In the genomic region with DNA sequence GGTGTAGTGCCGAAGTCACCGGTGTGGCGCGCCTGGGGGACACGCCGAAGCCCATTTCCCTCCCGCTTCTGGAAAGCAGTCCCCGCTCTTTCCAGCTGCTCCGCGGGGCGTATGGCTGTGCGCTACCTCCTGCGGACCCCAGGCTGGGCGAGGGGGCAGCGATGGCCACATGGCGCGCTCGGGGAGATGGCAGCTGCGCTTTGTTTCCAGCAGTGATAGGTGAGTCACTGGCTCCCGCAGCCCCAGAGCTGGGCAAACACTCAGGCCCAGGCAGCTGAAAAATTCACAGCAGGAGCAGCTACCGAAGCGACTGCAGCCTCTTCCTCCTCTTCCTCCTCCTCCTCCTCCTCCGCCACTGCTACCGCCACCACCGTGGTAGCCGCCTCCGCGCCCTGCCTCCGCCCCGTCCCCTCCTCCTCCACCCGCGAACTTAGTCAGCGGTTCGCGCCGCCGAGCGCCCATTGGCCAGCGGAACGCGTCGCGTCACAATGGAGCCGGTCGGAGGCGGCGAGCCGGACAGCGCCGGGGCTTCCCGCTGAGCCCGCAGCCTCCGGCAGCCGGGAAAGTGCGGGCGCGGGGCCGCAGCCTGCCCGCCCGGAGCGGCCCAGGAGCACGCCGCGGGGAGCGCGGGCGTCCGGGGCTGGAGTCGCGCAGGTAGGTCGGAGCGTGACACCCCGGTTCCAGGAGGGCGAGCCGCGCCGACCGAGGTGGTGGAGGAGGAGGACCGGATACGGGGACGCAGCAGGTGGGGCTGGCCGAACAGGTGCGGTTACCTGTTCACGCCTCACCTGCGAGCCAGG, we compare ENCODE assay signal across 8 cellular contexts. TPM values are rescaled to one million over a fixed set of nuclear protein-coding genes. Genes with fewer than 3 reads are reported as not detected.
DNase-seq lines count a peak whose midpoint lies in the region; ATAC-seq and TF ChIP-seq lines count a peak whose summit lies in the region.

Gene LRRC8B, plus strand, starts transcription at position 461 of the 800 bp plus-strand sequence. CDS start 57,822 bp downstream, outside the sequence.

- peak; percentile 93 for ATAC-seq in GM19397 (IDR thresholded peaks at IDR 0.05; ENCODE audit: unreplicated experiment)
- peak; percentile 76 for ATAC-seq in HG03565 (IDR thresholded peaks at IDR 0.05; ENCODE audit: unreplicated experiment)

- H3K9ac ChIP-seq in endodermal cell (ENCODE audit: extremely low read depth, low read length, poor library complexity, severe bottlenecking), result peak within 1 kb of the TSS; percentile 77

- WGBS in endodermal cell (ENCODE audit: insufficient coverage in 1 of 2, insufficient read length in 1 of 2), 2 experiments, result 0% methylated on average over 12 to 85 of the region's 85 CpGs

- no peaks in the 10 kb centered on the region for H3K36me3 ChIP-seq in CD4-positive, alpha-beta memory T cell (ENCODE audit: insufficient read depth, low read length)
- peaks cover 15% of the 10 kb centered on the region for H3K36me3 ChIP-seq in endodermal cell (ENCODE audit: control insufficient read depth, insufficient read depth, low read length)

- intact Hi-C loops in CD4-positive, alpha-beta memory T cell (cut with micrococcal nuclease), result loop anchor here (1.0 to 5.0 kb wide), 9 partner anchors 38 to 471 kb away; partner anchors contain the start of gene ZNF326

- peaks cover 11 to 21% (median 14%) of the 10 kb centered on the region in 4 donors for H3K4me1 Mint-ChIP-seq in CD4-positive, alpha-beta memory T cell
- peaks cover 17% of the 10 kb centered on the region for H3K4me1 Mint-ChIP-seq in endodermal cell

- H3K4me1 ChIP-seq in CD4-positive, alpha-beta memory T cell (ENCODE audit: insufficient read depth, low read length), result peaks cover 50% of the 10 kb centered on the region
- no peaks in the 10 kb centered on the region for H3K4me1 ChIP-seq in endodermal cell (ENCODE audit: control insufficient read depth, insufficient read depth, low read length)

- peak within 1 kb of the TSS; percentile 91 to 93 for H3K4me3 ChIP-seq in CD4-positive, alpha-beta memory T cell (ENCODE audit: low read length in 2 of 2)
- H3K4me3 ChIP-seq in endodermal cell (ENCODE audit: low read length), result peak within 1 kb of the TSS; percentile 96

- POLR2A ChIA-PET in CD4-positive, alpha-beta memory T cell (lab: Charles Lee; ENCODE audit: partially characterized antibody), result interaction anchor here (0.6 to 3.2 kb wide), 20 partner anchors 11 to 238 kb away, joined by 3 to 73 read pairs (median 4); no protein-coding TSS in a partner anchor

- peaks cover 0 to 9% of the 10 kb centered on the region in 2 donors for H3K36me3 Mint-ChIP-seq in CD4-positive, alpha-beta memory T cell
- H3K36me3 Mint-ChIP-seq in endodermal cell (ENCODE audit: low read depth), result peaks cover 4% of the 10 kb centered on the region

- no peak for TF ChIP-seq CTCF in endodermal cell (conservative IDR thresholded peaks at IDR 0.05)

- no peaks in the 10 kb centered on the region for H3K27me3 Mint-ChIP-seq in CD4-positive, alpha-beta memory T cell
- H3K27me3 Mint-ChIP-seq in endodermal cell (ENCODE audit: insufficient read depth), result peaks cover 4% of the 10 kb centered on the region

- CTCF ChIA-PET in CD4-positive, alpha-beta memory T cell (lab: Charles Lee; ENCODE audit: partially characterized antibody), result interaction anchor here (0.6 to 1.4 kb wide), 3 partner anchors 41 to 238 kb away, joined by 3 to 4 read pairs (median 3); no protein-coding TSS in a partner anchor

- H3K9me3 ChIP-seq in CD4-positive, alpha-beta memory T cell (ENCODE audit: control insufficient read depth in 1 of 2, low read length in 2 of 2), result no peaks in the 10 kb centered on the region
- no peaks in the 10 kb centered on the region for H3K9me3 ChIP-seq in endodermal cell (ENCODE audit: control insufficient read depth, low read length)

- peaks cover 0 to 2% (median 0%) of the 10 kb centered on the region in 8 donors for H3K9me3 Mint-ChIP-seq in CD4-positive, alpha-beta memory T cell
- no peaks in the 10 kb centered on the region for H3K9me3 Mint-ChIP-seq in endodermal cell

- peak within 1 kb of the TSS in 6 of 7 donors; percentile 91 to 98 (median 96) for H3K27ac Mint-ChIP-seq in CD4-positive, alpha-beta memory T cell
- peak within 1 kb of the TSS; percentile 95 for H3K27ac Mint-ChIP-seq in endodermal cell

- peak within 1 kb of the TSS in 5 of 8 donors; percentile 82 to 97 (median 87) for H3K4me3 Mint-ChIP-seq in CD4-positive, alpha-beta memory T cell
- H3K4me3 Mint-ChIP-seq in endodermal cell, result no peak within 1 kb of the TSS

- H3K27ac ChIP-seq in CD4-positive, alpha-beta memory T cell (ENCODE audit: low read depth, low read length), result peak within 1 kb of the TSS; percentile 92
- H3K27ac ChIP-seq in endodermal cell (ENCODE audit: low read depth, low read length), result peak within 1 kb of the TSS; percentile 94

- DNase-seq in CD4-positive, alpha-beta memory T cell, result peak; percentile 85 to 90 (median 88)
- DNase-seq in NOMO-1 (lab: John Stamatoyannopoulos, UW; ENCODE audit: unreplicated experiment in 2 of 2) (peak; percentile 72 to 91), endodermal cell (peak; percentile 96), mesenteric fat pad (ENCODE audit: low spot score) (peak; percentile 98)
- DNase-seq in activated CD8-positive, alpha-beta memory T cell treated with anti-CD3 and anti-CD28 coated beads, Interleukin-2, amount 50 U/mL, for 1 hour (ENCODE audit: extremely low read depth), result peak; percentile 72
- peak; percentile 74 for DNase-seq in stimulated activated CD8-positive, alpha-beta memory T cell treated with anti-CD3 and anti-CD28 coated beads, Interleukin-15, amount 100 ng/mL, for 1 hour (ENCODE audit: low read depth)

- H3K27me3 ChIP-seq in CD4-positive, alpha-beta memory T cell (ENCODE audit: insufficient read depth, low read length), result no peaks in the 10 kb centered on the region
- no peaks in the 10 kb centered on the region for H3K27me3 ChIP-seq in endodermal cell (ENCODE audit: control insufficient read depth, insufficient read depth, low read length, poor library complexity, severe bottlenecking)

RNA-seq across cellular contexts. Expression of gene LRRC8B, which starts in this region (rescaled TPM):
- 10 to 100 TPM; 15.6 to 18.1 TPM for total RNA-seq in CD4-positive, alpha-beta memory T cell
- 10 to 100 TPM; 15.0 to 18.0 TPM for polyA plus RNA-seq in CD4-positive, alpha-beta memory T cell
- total RNA-seq in endodermal cell (10 to 100 TPM; 39.2 to 39.4 TPM), mesenteric fat pad (9.6 TPM)
- 14.3 TPM for polyA plus RNA-seq in endodermal cell (2013, experiment 1 of 2)
- 15.8 TPM for polyA plus RNA-seq in endodermal cell (2013, experiment 2 of 2)

Comparison
In these comparisons a context has a peak if more than half of its experiments do, and no peak if none do; other contexts are left out.
1. Peak in every context shown above with its lines: DNase-seq, ATAC-seq, H3K4me3 ChIP-seq and H3K27ac ChIP-seq.